1 cellular context compared by ENCODE assay signal in genomic region chr20:25489221-25489863, GRCh38.
A peak's percentile ranks its signal among the peaks of the same experiment; 100 is the strongest.
TF ChIP-seq lines count a peak whose summit lies in the region.

No MANE protein-coding gene starts in this region.

TF ChIP-seq in HepG2, 621 proteins besides CTCF, POLR2A, EP300 and RAD21 (continued from another document):
- no peak for TF ChIP-seq PATZ1 (CRISPR knock-in tag; IDR thresholded peaks at IDR 0.05)
- no peak for TF ChIP-seq ZNF446 (CRISPR knock-in tag; IDR thresholded peaks at IDR 0.05)
- TF ChIP-seq RBM22 (optimal IDR thresholded peaks at IDR 0.05; ENCODE audit: low read length), result peak; percentile 50
- TF ChIP-seq AGO2 (optimal IDR thresholded peaks at IDR 0.05; ENCODE audit: low read depth, low read length), result peak; percentile 35
- TF ChIP-seq ZNF768 (CRISPR knock-in tag; IDR thresholded peaks at IDR 0.05), result 0 out of 2 replicates have a peak, but pooled peaks have one; percentile 12
- no peak for TF ChIP-seq ZNF260 (CRISPR knock-in tag; IDR thresholded peaks at IDR 0.05; ENCODE audit: borderline replicate concordance, low read depth)
- TF ChIP-seq KMT2B (CRISPR knock-in tag; IDR thresholded peaks at IDR 0.05), result no peak
- no peak for TF ChIP-seq RARA (CRISPR knock-in tag; IDR thresholded peaks at IDR 0.05)
- no peak for TF ChIP-seq ZUFSP (CRISPR knock-in tag; IDR thresholded peaks at IDR 0.05; ENCODE audit: borderline replicate concordance)
- TF ChIP-seq PLSCR1 (CRISPR knock-in tag; IDR thresholded peaks at IDR 0.05; ENCODE audit: borderline replicate concordance), result no peak
- TF ChIP-seq SIX4 (CRISPR knock-in tag; IDR thresholded peaks at IDR 0.05), result no peak
- no peak for TF ChIP-seq MBD4 (IDR thresholded peaks at IDR 0.05; ENCODE audit: borderline replicate concordance, low read length)
- TF ChIP-seq CEBPB (IDR thresholded peaks at IDR 0.05; ENCODE audit: borderline replicate concordance, low read depth, low read length), result no peak
- no peak for TF ChIP-seq RERE (CRISPR knock-in tag; IDR thresholded peaks at IDR 0.05; ENCODE audit: low read depth)
